In the genomic region with DNA sequence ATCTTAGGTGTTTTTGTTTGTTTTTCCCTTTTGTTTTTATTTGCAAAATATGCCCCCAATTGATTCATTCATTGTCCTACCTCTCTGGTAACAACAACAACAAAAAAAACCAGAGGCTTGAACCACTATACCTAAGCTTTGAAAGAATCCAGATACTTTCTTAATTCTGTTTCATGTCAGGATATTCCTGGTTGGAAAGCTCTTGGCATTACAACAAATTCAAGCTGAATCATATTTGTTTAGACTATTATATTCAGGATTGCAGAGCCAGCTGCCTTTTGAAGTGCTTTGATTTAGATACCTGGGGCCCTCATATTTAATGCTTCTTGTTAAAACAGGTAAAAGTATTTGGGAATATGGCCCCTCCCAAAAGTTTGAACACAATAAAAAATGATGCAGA, we compare ENCODE assay signal across 27 cellular contexts.
"Had no signal": no experiment of that assay in that cellular context is flagged by ENCODE, and none has a peak within 500 bp of the region (broad histone marks: within the 10 kb centered on the region; RNA-seq: fewer than 3 reads in every experiment).

No MANE protein-coding gene starts in this region.

- H3K4me3 ChIP-seq: dorsolateral prefrontal cortex, esophagus muscularis mucosa, gastroesophageal sphincter, heart left ventricle, hepatocyte, left lung, neural progenitor cell, stomach, thyroid gland, upper lobe of left lung had no signal

- H3K9ac ChIP-seq: neural progenitor cell, parathyroid adenoma had no signal

- H3K36me3 ChIP-seq: esophagus muscularis mucosa, gastroesophageal sphincter, heart left ventricle, left lung, neural progenitor cell, stomach, thyroid gland, upper lobe of left lung had no signal

- H2AFZ ChIP-seq: hepatocyte, neural progenitor cell, parathyroid adenoma had no signal

- FAIRE-seq: colon, urothelium cell line had no signal

- H3K4me2 ChIP-seq: hepatocyte, neural progenitor cell had no signal

- H3K27ac ChIP-seq: dorsolateral prefrontal cortex, esophagus muscularis mucosa, foreskin keratinocyte, gastroesophageal sphincter, heart left ventricle, hepatocyte, left lung, neural progenitor cell, parathyroid adenoma, stomach, thyroid gland, upper lobe of left lung had no signal

- ATAC-seq: gastroesophageal sphincter; heart left ventricle; left cardiac atrium; left lung; naive thymus-derived CD4-positive, alpha-beta T cell; sciatic nerve had no signal

- H3K36me3 Mint-ChIP-seq: naive thymus-derived CD4-positive, alpha-beta T cell; neural progenitor cell; stimulated activated effector memory CD8-positive, alpha-beta T cell treated with anti-CD3 and anti-CD28 coated beads, Interleukin-12 subunit alpha, Interleukin-12 subunit beta, amount 100 ng/mL, for 72 hours had no signal

- H3K4me1 ChIP-seq: gastroesophageal sphincter, neural progenitor cell, parathyroid adenoma, thyroid gland had no signal

- H3K4me3 Mint-ChIP-seq: endodermal cell; naive thymus-derived CD4-positive, alpha-beta T cell; nephron; neural progenitor cell; stimulated activated effector memory CD8-positive, alpha-beta T cell treated with anti-CD3 and anti-CD28 coated beads, Interleukin-12 subunit alpha, Interleukin-12 subunit beta, amount 100 ng/mL, for 72 hours had no signal

- H3K9me3 ChIP-seq: esophagus muscularis mucosa, gastroesophageal sphincter, heart left ventricle, left lung, stomach, thyroid gland, upper lobe of left lung had no signal

- H3K4me1 Mint-ChIP-seq: neural progenitor cell had no signal

- H3K79me2 ChIP-seq: hepatocyte, parathyroid adenoma had no signal

- DNase-seq: dorsolateral prefrontal cortex; effector CD8-positive, alpha-beta T cell; endodermal cell; heart left ventricle; left cardiac atrium; left lung; mesendoderm; midbrain; naive thymus-derived CD4-positive, alpha-beta T cell; stimulated activated CD4-positive, alpha-beta T cell treated with anti-CD3 and anti-CD28 coated beads, Interleukin-2, amount 100 ng/mL, for 24 hours; stimulated activated CD4-positive, alpha-beta T cell treated with anti-CD3 and anti-CD28 coated beads, Interleukin-4, amount 100 ng/mL, for 24 hours; stimulated activated naive CD4-positive, alpha-beta T cell treated with Interleukin-2 at 50 U/mL for 16 hours; stomach; thyroid gland; upper lobe of left lung had no signal

- H3K27ac Mint-ChIP-seq: naive thymus-derived CD4-positive, alpha-beta T cell; nephron; neural progenitor cell; progenitor cell of endocrine pancreas; stimulated activated effector memory CD8-positive, alpha-beta T cell treated with anti-CD3 and anti-CD28 coated beads, Interleukin-12 subunit alpha, Interleukin-12 subunit beta, amount 100 ng/mL, for 72 hours had no signal

- H3K27me3 ChIP-seq: dorsolateral prefrontal cortex, esophagus muscularis mucosa, foreskin keratinocyte, gastroesophageal sphincter, heart left ventricle, hepatocyte, left lung, neural progenitor cell, stomach, thyroid gland, upper lobe of left lung had no signal

- H3K9me3 Mint-ChIP-seq: endodermal cell; naive thymus-derived CD4-positive, alpha-beta T cell; nephron; neural progenitor cell; stimulated activated effector memory CD8-positive, alpha-beta T cell treated with anti-CD3 and anti-CD28 coated beads, Interleukin-12 subunit alpha, Interleukin-12 subunit beta, amount 100 ng/mL, for 72 hours had no signal
